ENCODE assay signal across 21 cellular contexts in genomic region chr5:76617675-76618074, GRCh38. TPM values are rescaled to one million over a fixed set of nuclear protein-coding genes. Genes with fewer than 3 reads are reported as not detected.
DNase-seq lines count a peak whose midpoint lies in the region; ATAC-seq, FAIRE-seq and TF ChIP-seq lines count a peak whose summit lies in the region.
"Had no signal": no experiment of that assay in that cellular context is flagged by ENCODE, and none has a peak within 500 bp of the region (broad histone marks: within the 10 kb centered on the region; RNA-seq: fewer than 3 reads in every experiment).

No MANE protein-coding gene starts in this region.

- peak; percentile 44 to 63; a peak in 4 of 6 replicates for ATAC-seq in A549

- WGBS in A549 (ENCODE audit: missing lambda C conversion rate) = 34% methylated on average over 4 of the region's 4 CpGs

- peak overlapping the region; percentile 38 for H3K4me2 ChIP-seq in A549

- H3K4me3 ChIP-seq in A549 = no peak overlapping the region

- CTCF ChIA-PET in A549 (lab: Yijun Ruan, JAX) = interaction anchor here (2.1 kb wide), 2 partner anchors 23 to 157 kb away, joined by 4 to 7 read pairs; no protein-coding TSS in a partner anchor
- CTCF ChIA-PET in activated CD4-positive, alpha-beta T cell treated with anti-CD3 and anti-CD28 coated beads, Interleukin-2, amount 10 ng/mL, durations not matched to agents 7 days and 5 days (lab: Charles Lee) = interaction anchor here (1.0 to 2.0 kb wide), 2 partner anchors 8 to 20 kb away, joined by 4 to 8 read pairs; no protein-coding TSS in a partner anchor

- peak in 1 of 2 experiments; percentile 25 for DNase-seq in A549 (ENCODE audit: low read depth in 1 of 2, low spot score in 1 of 2)
- DNase-seq in HS-5 (ENCODE audit: low read depth) = peak; percentile 73
- DNase-seq in astrocyte of the hippocampus (ENCODE audit: low read depth, low spot score) = peak; percentile 56
- DNase-seq in hepatic stellate cell (ENCODE audit: low spot score) = peak; percentile 66
- DNase-seq in NCI-H2029 (lab: John Stamatoyannopoulos, UW) = no peak
- DNase-seq in KBM-7 = no peak
- DNase-seq in activated CD4-positive, alpha-beta T cell treated with anti-CD3 and anti-CD28 coated beads, Interleukin-2, amount 10 ng/mL, durations not matched to agents 7 days and 5 days = no peak
- DNase-seq in activated gamma-delta T cell (lab: John Stamatoyannopoulos, UW) = no peak
- DNase-seq: activated CD4-positive, alpha-beta T cell treated with anti-CD3 and anti-CD28 coated beads, Interleukin-2, amount 50 U/mL, for 4 hours; activated naive CD8-positive, alpha-beta T cell treated with anti-CD3 and anti-CD28 coated beads, Interleukin-2, amount 10 ng/mL, durations not matched to agents 7 days and 5 days; Calu3; GF-D8; glutamatergic neuron; immature natural killer cell; NCI-H2081 treated with DMSO at 0.1 percent for 48 hours; NCI-H69; nephron progenitor cell; stimulated activated CD4-positive, alpha-beta T cell treated with anti-CD3 and anti-CD28 coated beads, Interleukin-15, amount 100 ng/mL, for 24 hours; stimulated activated naive CD4-positive, alpha-beta T cell treated with Interleukin-2 at 50 U/mL for 16 hours had no signal

- H3K27ac Mint-ChIP-seq in activated CD4-positive, alpha-beta T cell treated with anti-CD3 and anti-CD28 coated beads, Interleukin-2, amount 10 ng/mL, durations not matched to agents 7 days and 5 days = no peak overlapping the region
- H3K27ac Mint-ChIP-seq: activated naive CD8-positive, alpha-beta T cell treated with anti-CD3 and anti-CD28 coated beads, Interleukin-2, amount 10 ng/mL, durations not matched to agents 7 days and 5 days; IgD-negative memory B cell; nephron progenitor cell; type B pancreatic cell had no signal

- no peaks in the 10 kb centered on the region for H3K9me3 Mint-ChIP-seq in activated CD4-positive, alpha-beta T cell treated with anti-CD3 and anti-CD28 coated beads, Interleukin-2, amount 10 ng/mL, durations not matched to agents 7 days and 5 days
- H3K9me3 Mint-ChIP-seq: activated naive CD8-positive, alpha-beta T cell treated with anti-CD3 and anti-CD28 coated beads, Interleukin-2, amount 10 ng/mL, durations not matched to agents 7 days and 5 days; immature natural killer cell; nephron progenitor cell; type B pancreatic cell had no signal

- peaks cover 51% of the 10 kb centered on the region for H3K36me3 Mint-ChIP-seq in activated CD4-positive, alpha-beta T cell treated with anti-CD3 and anti-CD28 coated beads, Interleukin-2, amount 10 ng/mL, durations not matched to agents 7 days and 5 days (ENCODE audit: low read depth)

- no peak overlapping the region; a peak in 1 of 6 replicates for H3K27ac ChIP-seq in A549

- no peaks in the 10 kb centered on the region for H3K27me3 Mint-ChIP-seq in activated CD4-positive, alpha-beta T cell treated with anti-CD3 and anti-CD28 coated beads, Interleukin-2, amount 10 ng/mL, durations not matched to agents 7 days and 5 days
- H3K27me3 Mint-ChIP-seq: activated naive CD8-positive, alpha-beta T cell treated with anti-CD3 and anti-CD28 coated beads, Interleukin-2, amount 10 ng/mL, durations not matched to agents 7 days and 5 days; IgD-negative memory B cell had no signal

- peaks cover 5% of the 10 kb centered on the region for H3K4me1 Mint-ChIP-seq in activated CD4-positive, alpha-beta T cell treated with anti-CD3 and anti-CD28 coated beads, Interleukin-2, amount 10 ng/mL, durations not matched to agents 7 days and 5 days
- H3K4me1 Mint-ChIP-seq: IgD-negative memory B cell had no signal

- POLR2A ChIA-PET in A549 (lab: Yijun Ruan, JAX) = no interaction called here
- POLR2A ChIA-PET in activated CD4-positive, alpha-beta T cell treated with anti-CD3 and anti-CD28 coated beads, Interleukin-2, amount 10 ng/mL, durations not matched to agents 7 days and 5 days (lab: Charles Lee) = no interaction called here

- no peaks in the 10 kb centered on the region for H3K9me3 ChIP-seq in A549

- H3K4me1 ChIP-seq in A549 = peaks cover 22% of the 10 kb centered on the region; the same call in 2 of the 3 replicates

- no peak for FAIRE-seq in A549 (lab: Jason Lieb, UNC)

- no peak for TF ChIP-seq EP300 in A549 (IDR thresholded peaks at IDR 0.05)

- TF ChIP-seq CTCF in A549 (IDR thresholded peaks at IDR 0.05) = no peak

- H3K4me3 Mint-ChIP-seq in activated CD4-positive, alpha-beta T cell treated with anti-CD3 and anti-CD28 coated beads, Interleukin-2, amount 10 ng/mL, durations not matched to agents 7 days and 5 days = no peak overlapping the region
- H3K4me3 Mint-ChIP-seq: activated naive CD8-positive, alpha-beta T cell treated with anti-CD3 and anti-CD28 coated beads, Interleukin-2, amount 10 ng/mL, durations not matched to agents 7 days and 5 days; IgD-negative memory B cell; immature natural killer cell; nephron progenitor cell; type B pancreatic cell had no signal

- in situ Hi-C loops in KBM-7 (cut with MboI; ENCODE audit: low pct_unique_long_range_greater_than_20kb, low sequenced_read_pairs) = no loop called here

- TF ChIP-seq RAD21 in A549 (conservative IDR thresholded peaks at IDR 0.05 in 1 of 2, IDR thresholded peaks at IDR 0.05 in 1 of 2) = no peak

- no peak for TF ChIP-seq POLR2A in A549 (IDR thresholded peaks at IDR 0.05; ENCODE audit: low read length)

TF ChIP-seq in A549, 52 proteins besides CTCF, POLR2A, EP300 and RAD21:
- TF ChIP-seq CHD4 (IDR thresholded peaks at IDR 0.05; ENCODE audit: borderline replicate concordance) = no peak
- TF ChIP-seq EHMT2 (IDR thresholded peaks at IDR 0.05; ENCODE audit: low read depth) = peak; percentile 46; the same call in 1 of the 2 replicates
- no peak for TF ChIP-seq HOXB5 (CRISPR knock-in tag; IDR thresholded peaks at IDR 0.05)

RNA-seq across cellular contexts. Expression of gene F2RL2, which starts 5.5 kb away (rescaled TPM):
- polyA plus RNA-seq in A549 (2011; rRNA removed) = 44.7 and 54.0 TPM in 2 replicates
- 13.7 and 22.4 TPM in 2 replicates for polyA plus RNA-seq in A549 (2012; cell fraction: cytosol; rRNA removed)
- 7.6 and 10.0 TPM in 2 replicates for polyA plus RNA-seq in A549 (2012; cell fraction: nucleus; rRNA removed)
- 5.6 to 6.3 TPM (median 6.2 TPM) in 3 replicates for polyA plus RNA-seq in A549 (2017; fragmentation: RNase III; extraction: RNeasy Plus Mini Kit Qiagen cat#74134 plus additional on column Dnase treatment)
- 48.6 and 55.3 TPM in 2 replicates for polyA minus RNA-seq in A549 (2011; rRNA and poly(A)+ RNA removed)
- total RNA-seq in activated CD4-positive, alpha-beta T cell treated with anti-CD3 and anti-CD28 coated beads, Interleukin-2, amount 10 ng/mL, durations not matched to agents 7 days and 5 days = not detected
- total RNA-seq: activated naive CD8-positive, alpha-beta T cell treated with anti-CD3 and anti-CD28 coated beads, Interleukin-2, amount 10 ng/mL, durations not matched to agents 7 days and 5 days; Calu3 had no signal

Comparison
In these comparisons a context has a peak if more than half of its experiments do, and no peak if none do; other contexts are left out.
1. DNase-seq: peak in HS-5 (single experiment), astrocyte of the hippocampus (single experiment) and hepatic stellate cell (single experiment); none in NCI-H2029 (single experiment), KBM-7 (single experiment), activated CD4-positive, alpha-beta T cell treated with anti-CD3 and anti-CD28 coated beads, Interleukin-2, amount 10 ng/mL, durations not matched to agents 7 days and 5 days (single experiment) and activated gamma-delta T cell (single experiment).